Comparison of ENCODE assay signal across 9 cellular contexts in genomic region chr14:53955234-53955556, GRCh38. TPM values are rescaled to one million over a fixed set of nuclear protein-coding genes. Genes with fewer than 3 reads are reported as not detected.
A peak's percentile ranks its signal among the peaks of the same experiment; 100 is the strongest.
DNase-seq lines count a peak whose midpoint lies in the region; ATAC-seq and TF ChIP-seq lines count a peak whose summit lies in the region.
"Had no signal": no experiment of that assay in that cellular context is flagged by ENCODE, and none has a peak within 500 bp of the region (broad histone marks: within the 10 kb centered on the region; RNA-seq: fewer than 3 reads in every experiment).

No MANE protein-coding gene starts in this region.

- H3K27me3 Mint-ChIP-seq in endothelial cell (ENCODE audit: unreplicated experiment) = peaks cover 32% of the 10 kb centered on the region

- DNase-seq in MM.1S = no peak
- DNase-seq in endothelial cell (ENCODE audit: low spot score) = no peak
- DNase-seq in neuronal stem cell (ENCODE audit: low spot score) = no peak
- DNase-seq in NCI-H2171 (lab: John Stamatoyannopoulos, UW) = no peak
- no peak for DNase-seq in H4 (ENCODE audit: low spot score)
- no peak for DNase-seq in AML-193 (lab: John Stamatoyannopoulos, UW)
- DNase-seq: OCI-M1 had no signal

- H3K36me3 Mint-ChIP-seq in endothelial cell (ENCODE audit: low read depth, unreplicated experiment) = peaks cover 41% of the 10 kb centered on the region

- H3K27ac Mint-ChIP-seq in endothelial cell (ENCODE audit: unreplicated experiment) = peak overlapping the region; percentile 96

- no peak overlapping the region for H3K18ac ChIP-seq in neuronal stem cell (ENCODE audit: low read length)

- H2BK15ac ChIP-seq in neuronal stem cell (ENCODE audit: low read length) = no peak overlapping the region

- peak overlapping the region; percentile 99 for H3K4me3 Mint-ChIP-seq in endothelial cell (ENCODE audit: unreplicated experiment)

- H3K79me1 ChIP-seq in neuronal stem cell (ENCODE audit: low read depth, low read length) = no peaks in the 10 kb centered on the region

- peaks cover 11 to 30% (median 16%) of the 10 kb centered on the region in 11 experiments; a peak in 18 of 22 replicates for H3K27me3 ChIP-seq in BLaER1 treated with 17β-estradiol and CSF1 and Interleukin-3, amounts not matched to agents 10 nM and 100 nM
- no peaks in the 10 kb centered on the region for H3K27me3 ChIP-seq in MM.1S (replicated peaks; ENCODE audit: insufficient read depth, low read length)
- H3K27me3 ChIP-seq in neuronal stem cell (ENCODE audit: control insufficient read depth in 3 of 3, insufficient read depth in 3 of 3, low read depth in 1 of 3, low read length in 3 of 3) = peaks cover 20 to 98% (median 69%) of the 10 kb centered on the region in 3 experiments

- H3K4me2 ChIP-seq in BLaER1 treated with 17β-estradiol and CSF1 and Interleukin-3, amounts not matched to agents 10 nM and 100 nM = peak overlapping the region; percentile 94 to 100 (median 99)
- H3K4me2 ChIP-seq in MM.1S (ENCODE audit: low read depth, low read length) = peak overlapping the region; percentile 78
- H3K4me2 ChIP-seq in neuronal stem cell (ENCODE audit: insufficient read depth, low read length, poor library complexity, severe bottlenecking) = peak overlapping the region; percentile 85

- H3K9me3 ChIP-seq in BLaER1 treated with 17β-estradiol and CSF1 and Interleukin-3, amounts not matched to agents 10 nM and 100 nM (replicated peaks in 1 of 11) = no peaks in the 10 kb centered on the region
- H3K9me3 ChIP-seq in MM.1S (replicated peaks; ENCODE audit: insufficient read depth, low read length) = no peaks in the 10 kb centered on the region
- H3K9me3 ChIP-seq in neuronal stem cell (replicated peaks in 1 of 2; ENCODE audit: control insufficient read depth in 2 of 2, insufficient read depth in 1 of 2, low read depth in 1 of 2, low read length in 2 of 2) = no peaks in the 10 kb centered on the region

- peak overlapping the region; percentile 63 to 77 (median 70) for H3K4me3 ChIP-seq in BLaER1 treated with 17β-estradiol and CSF1 and Interleukin-3, amounts not matched to agents 10 nM and 100 nM
- H3K4me3 ChIP-seq in MM.1S (ENCODE audit: low read length) = peak overlapping the region; percentile 56
- peak overlapping the region in 1 of 2 donors; percentile 69 for H3K4me3 ChIP-seq in neuronal stem cell (ENCODE audit: low read length in 2 of 2)

- H4K8ac ChIP-seq in neuronal stem cell (ENCODE audit: low read depth, low read length) = no peak overlapping the region

- peak overlapping the region in 7 of 11 experiments; percentile 21 to 71 (median 50); a peak in 11 of 22 replicates for H3K27ac ChIP-seq in BLaER1 treated with 17β-estradiol and CSF1 and Interleukin-3, amounts not matched to agents 10 nM and 100 nM
- no peak overlapping the region for H3K27ac ChIP-seq in MM.1S (ENCODE audit: low read length)
- H3K27ac ChIP-seq in neuronal stem cell (replicated peaks; ENCODE audit: low read length) = no peak overlapping the region

- H3K9me2 ChIP-seq in MM.1S (replicated peaks; ENCODE audit: insufficient read depth, low read length) = no peaks in the 10 kb centered on the region

- H3K36me3 ChIP-seq in BLaER1 treated with 17β-estradiol and CSF1 and Interleukin-3, amounts not matched to agents 10 nM and 100 nM = peaks cover 0 to 24% (median 12%) of the 10 kb centered on the region in 11 experiments; a peak in 19 of 22 replicates
- H3K36me3 ChIP-seq in MM.1S (replicated peaks; ENCODE audit: insufficient read depth, low read length) (no peaks in the 10 kb centered on the region), neuronal stem cell (replicated peaks in 1 of 2; ENCODE audit: control insufficient read depth in 2 of 2, insufficient read depth in 2 of 2, low read length in 2 of 2) (no peaks in the 10 kb centered on the region)

- no peaks in the 10 kb centered on the region for H3K79me2 ChIP-seq in MM.1S (ENCODE audit: low read length)

- no peak for TF ChIP-seq CTCF in MM.1S (IDR thresholded peaks at IDR 0.05; ENCODE audit: low read length)
- TF ChIP-seq CTCF in endothelial cell (IDR thresholded peaks at IDR 0.05; ENCODE audit: unreplicated experiment) = no peak

- no CpG with 5 or more reads among the region's 16 CpGs for WGBS in neuronal stem cell (ENCODE audit: extremely low coverage in 2 of 2, insufficient read length in 2 of 2, insufficient replicate concordance in 1 of 2), 2 donors

- no peaks in the 10 kb centered on the region for H3K9me3 Mint-ChIP-seq in endothelial cell (ENCODE audit: unreplicated experiment)

- no peak overlapping the region for H2BK12ac ChIP-seq in neuronal stem cell (ENCODE audit: low read length)

- peaks cover 44% of the 10 kb centered on the region for H3K4me1 Mint-ChIP-seq in endothelial cell (ENCODE audit: unreplicated experiment)

- H3K23ac ChIP-seq in neuronal stem cell (ENCODE audit: low read depth, low read length, poor library complexity) = no peak overlapping the region

- H2AK5ac ChIP-seq in neuronal stem cell (ENCODE audit: low read depth, low read length) = no peak overlapping the region

- no peak overlapping the region for H3K14ac ChIP-seq in neuronal stem cell (ENCODE audit: low read length)

- no peak overlapping the region for H4K91ac ChIP-seq in neuronal stem cell (ENCODE audit: low read depth, low read length, poor library complexity)

- H3F3A ChIP-seq in MM.1S (ENCODE audit: insufficient read depth, low read length) = no peaks in the 10 kb centered on the region

- no peak overlapping the region for H2BK120ac ChIP-seq in neuronal stem cell (ENCODE audit: low read depth, low read length)

- H2AFZ ChIP-seq in MM.1S (ENCODE audit: low read length) (0 out of 2 replicates have a peak overlapping the region, but pooled peaks have one; percentile 65), neuronal stem cell (ENCODE audit: low read length) (peak overlapping the region; percentile 95)

- peak overlapping the region; percentile 69 to 80 (median 79); a peak in 21 of 22 replicates for H3K9ac ChIP-seq in BLaER1 treated with 17β-estradiol and CSF1 and Interleukin-3, amounts not matched to agents 10 nM and 100 nM
- H3K9ac ChIP-seq in MM.1S (ENCODE audit: low read length) = no peak overlapping the region
- no peak overlapping the region for H3K9ac ChIP-seq in neuronal stem cell (ENCODE audit: low read depth, low read length, poor library complexity)

- H3K4me1 ChIP-seq in BLaER1 treated with 17β-estradiol and CSF1 and Interleukin-3, amounts not matched to agents 10 nM and 100 nM = peaks cover 14 to 57% (median 44%) of the 10 kb centered on the region in 10 experiments
- H3K4me1 ChIP-seq in MM.1S (ENCODE audit: low read length) (no peaks in the 10 kb centered on the region), neuronal stem cell (ENCODE audit: control insufficient read depth in 2 of 2, insufficient read depth in 1 of 2, low read depth in 1 of 2, low read length in 2 of 2) (peaks cover 6 to 12% of the 10 kb centered on the region in 2 donors)

- no peak for ATAC-seq in esophagus mucosa

- H3K4ac ChIP-seq in neuronal stem cell (ENCODE audit: low read length) = no peak overlapping the region

- peaks cover 0 to 14% (median 0%) of the 10 kb centered on the region in 11 experiments; a peak in 6 of 22 replicates for H4K20me1 ChIP-seq in BLaER1 treated with 17β-estradiol and CSF1 and Interleukin-3, amounts not matched to agents 10 nM and 100 nM
- no peaks in the 10 kb centered on the region for H4K20me1 ChIP-seq in MM.1S (ENCODE audit: insufficient read depth, low read length)

- H2BK5ac ChIP-seq in neuronal stem cell (ENCODE audit: low read length) = no peak overlapping the region

RNA-seq across cellular contexts. Expression of gene BMP4, which starts 1.4 kb away (rescaled TPM):
- total RNA-seq in endothelial cell (ENCODE audit: unreplicated experiment) (101 TPM), esophagus mucosa (2.0 TPM)
- polyA plus RNA-seq in neuronal stem cell (2013, experiment 1 of 2) = 2.6 TPM
- 2.3 TPM for polyA plus RNA-seq in neuronal stem cell (2013, experiment 2 of 2)
- total RNA-seq in H4 (2014; rRNA removed; shearing (Covaris generic)) = 1.0 and 5.6 TPM in 2 replicates

Comparison
In these comparisons a context has a peak if more than half of its experiments do, and no peak if none do; other contexts are left out.
1. H3K27ac ChIP-seq: peak in BLaER1 treated with 17β-estradiol and CSF1 and Interleukin-3, amounts not matched to agents 10 nM and 100 nM (7 of 11); none in MM.1S (single experiment) and neuronal stem cell (single experiment).
2. H3K9ac ChIP-seq: peak in BLaER1 treated with 17β-estradiol and CSF1 and Interleukin-3, amounts not matched to agents 10 nM and 100 nM (11 of 11); none in MM.1S (single experiment) and neuronal stem cell (single experiment).
3. RNA of gene BMP4, which starts 1.4 kb away (total RNA-seq): 101 TPM in endothelial cell (single experiment); 2.0 TPM in esophagus mucosa (single experiment) and 1.0 to 5.6 TPM in H4; every median in the first group is over 10 times any median in the second.
4. Peak in every context shown above with its lines, with median percentiles within 50 percentile points of each other: H3K4me2 ChIP-seq.